1 cellular context compared by ENCODE assay signal in genomic region chr1:6205849-6206845, GRCh38.
A peak's percentile ranks its signal among the peaks of the same experiment; 100 is the strongest.
TF ChIP-seq lines count a peak whose summit lies in the region.

Gene RNF207 (plus strand): TSS chr1:6206119. CDS start chr1:6206536, 417 bp downstream.

TF ChIP-seq in Ishikawa, 13 proteins besides CTCF, POLR2A, EP300 and RAD21 (continued from another document):
- TF ChIP-seq MAX (IDR thresholded peaks at IDR 0.05) = peak; percentile 64; the same call in 1 of the 2 replicates
- TF ChIP-seq USF1 (IDR thresholded peaks at IDR 0.05) = 0 out of 2 replicates have a peak, but pooled peaks have one; percentile 22
- peak; percentile 62; the same call in 1 of the 2 replicates for TF ChIP-seq ZBTB7A (IDR thresholded peaks at IDR 0.05; ENCODE audit: low read depth)
- no peak for TF ChIP-seq EGR1 (IDR thresholded peaks at IDR 0.05)
- TF ChIP-seq REST (IDR thresholded peaks at IDR 0.05; ENCODE audit: low read depth) = no peak
- TF ChIP-seq CEBPB (IDR thresholded peaks at IDR 0.05) = no peak
